8 cellular contexts compared by ENCODE assay signal in the genomic region with DNA sequence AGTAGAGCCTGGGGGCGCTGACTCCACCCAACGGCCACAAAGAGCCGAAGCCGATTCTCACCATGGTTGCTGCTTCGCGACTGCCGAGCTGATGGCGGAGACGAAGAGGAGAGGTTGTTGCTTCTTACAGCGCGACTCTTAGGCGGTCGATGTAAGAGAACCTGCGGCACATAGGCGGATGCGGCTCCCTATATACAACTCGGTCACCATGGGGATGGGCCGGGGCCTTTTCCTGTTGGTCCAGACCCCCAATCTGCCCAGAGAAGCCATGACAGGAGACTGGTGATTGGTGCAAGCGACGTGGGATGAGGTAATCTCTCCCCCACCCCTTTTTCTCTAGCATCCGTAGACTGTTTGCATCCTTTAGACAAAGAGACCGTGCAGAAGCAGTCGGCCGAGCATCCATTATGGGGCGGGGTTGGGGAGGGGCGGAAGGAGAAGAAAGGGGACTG. TPM values are rescaled to one million over a fixed set of nuclear protein-coding genes. Genes with fewer than 3 reads are reported as not detected.
DNase-seq lines count a peak whose midpoint lies in the region; ATAC-seq and TF ChIP-seq lines count a peak whose summit lies in the region.

Gene TUBA1A, minus strand, starts transcription at position 165 of the 452 bp plus-strand sequence. Its CDS starts 101 bp downstream, at position 64.

- H3F3A ChIP-seq in neural cell (ENCODE audit: insufficient read depth, low read length, poor library complexity, severe bottlenecking) = peaks cover 7% of the 10 kb centered on the region

- DNase-seq in EH (ENCODE audit: low read depth) (peak; percentile 100), H4 (ENCODE audit: low spot score) (peak; percentile 98), LoVo (ENCODE audit: low spot score) (peak; percentile 63), RWPE2 (ENCODE audit: low spot score) (peak; percentile 95), activated gamma-delta T cell (lab: John Stamatoyannopoulos, UW) (peak; percentile 48), fibroblast of the conjunctiva (ENCODE audit: low read depth) (peak; percentile 99)

- H4K20me1 ChIP-seq in neural cell (ENCODE audit: insufficient read depth) = peaks cover 42% of the 10 kb centered on the region

- ATAC-seq in RWPE2 (ENCODE audit: low read depth) = peak; percentile 94

- H3K9me3 ChIP-seq in RWPE2 (ENCODE audit: severe bottlenecking) = no peaks in the 10 kb centered on the region
- no peaks in the 10 kb centered on the region for H3K9me3 ChIP-seq in neural cell (ENCODE audit: low read length)
- H3K9me3 ChIP-seq in stomach smooth muscle (ENCODE audit: control insufficient read depth in 2 of 2, low read length in 2 of 2) = no peaks in the 10 kb centered on the region

- peak within 1 kb of the TSS; percentile 48 for H3K4me3 ChIP-seq in RWPE2 (ENCODE audit: severe bottlenecking)
- H3K4me3 ChIP-seq in neural cell (ENCODE audit: low read length) = peak within 1 kb of the TSS; percentile 100
- peak within 1 kb of the TSS; percentile 95 to 97 for H3K4me3 ChIP-seq in stomach smooth muscle (ENCODE audit: low read length in 2 of 2)

- H3K4me1 ChIP-seq in RWPE2 (ENCODE audit: insufficient read depth, poor library complexity, severe bottlenecking) (peaks cover 4% of the 10 kb centered on the region), stomach smooth muscle (ENCODE audit: control insufficient read depth, insufficient read depth, low read length) (peaks cover 12% of the 10 kb centered on the region)

- peaks cover 17% of the 10 kb centered on the region for H3K36me3 ChIP-seq in RWPE2 (ENCODE audit: low read depth)
- peaks cover 18% of the 10 kb centered on the region for H3K36me3 ChIP-seq in neural cell (ENCODE audit: insufficient read depth, low read length)
- peaks cover 12 to 17% of the 10 kb centered on the region in 2 donors for H3K36me3 ChIP-seq in stomach smooth muscle (ENCODE audit: control insufficient read depth in 2 of 2, insufficient read depth in 2 of 2, low read length in 2 of 2)

- H2AFZ ChIP-seq in neural cell (ENCODE audit: low read depth, low read length) = no peak within 1 kb of the TSS

- peak within 1 kb of the TSS; percentile 100 for H3K9ac ChIP-seq in neural cell (ENCODE audit: low read length)
- H3K9ac ChIP-seq in stomach smooth muscle (ENCODE audit: low read length in 2 of 2) = peak within 1 kb of the TSS; percentile 95 to 97

- TF ChIP-seq EP300 in neural cell (conservative IDR thresholded peaks at IDR 0.05; ENCODE audit: poor library complexity, severe bottlenecking) = peak; percentile 73

- H3K27me3 ChIP-seq in RWPE2 (ENCODE audit: insufficient read depth, poor library complexity, severe bottlenecking) = no peaks in the 10 kb centered on the region
- H3K27me3 ChIP-seq in neural cell (ENCODE audit: insufficient read depth, low read depth, low read length) = no peaks in the 10 kb centered on the region
- H3K27me3 ChIP-seq in stomach smooth muscle (ENCODE audit: control insufficient read depth in 1 of 2, insufficient read depth in 2 of 2, low read length in 2 of 2) = no peaks in the 10 kb centered on the region

- TF ChIP-seq RAD21 in neural cell (conservative IDR thresholded peaks at IDR 0.05) = peak; percentile 41

- peaks cover 84% of the 10 kb centered on the region for H3K79me2 ChIP-seq in neural cell (replicated peaks; ENCODE audit: insufficient read depth, low read length)

- TF ChIP-seq CTCF in RWPE2 (IDR thresholded peaks at IDR 0.05; ENCODE audit: poor library complexity, severe bottlenecking) (no peak), neural cell (IDR thresholded peaks at IDR 0.05; ENCODE audit: poor library complexity, severe bottlenecking) (no peak)

- no peaks in the 10 kb centered on the region for H3K9me2 ChIP-seq in neural cell (ENCODE audit: insufficient read depth, low read length)

- H3K27ac ChIP-seq in RWPE2 (ENCODE audit: poor library complexity, severe bottlenecking) (peak within 1 kb of the TSS; percentile 57), neural cell (ENCODE audit: low read length) (peak within 1 kb of the TSS; percentile 100), stomach smooth muscle (ENCODE audit: low read length) (peak within 1 kb of the TSS; percentile 99)

- H3K4me2 ChIP-seq in neural cell (ENCODE audit: low read length) = peak within 1 kb of the TSS; percentile 100

TF ChIP-seq in neural cell, 6 proteins besides CTCF, POLR2A, EP300 and RAD21:
- TF ChIP-seq TAF1 (IDR thresholded peaks at IDR 0.05; ENCODE audit: low read depth) = peak; percentile 99
- TF ChIP-seq, protein P1, sequence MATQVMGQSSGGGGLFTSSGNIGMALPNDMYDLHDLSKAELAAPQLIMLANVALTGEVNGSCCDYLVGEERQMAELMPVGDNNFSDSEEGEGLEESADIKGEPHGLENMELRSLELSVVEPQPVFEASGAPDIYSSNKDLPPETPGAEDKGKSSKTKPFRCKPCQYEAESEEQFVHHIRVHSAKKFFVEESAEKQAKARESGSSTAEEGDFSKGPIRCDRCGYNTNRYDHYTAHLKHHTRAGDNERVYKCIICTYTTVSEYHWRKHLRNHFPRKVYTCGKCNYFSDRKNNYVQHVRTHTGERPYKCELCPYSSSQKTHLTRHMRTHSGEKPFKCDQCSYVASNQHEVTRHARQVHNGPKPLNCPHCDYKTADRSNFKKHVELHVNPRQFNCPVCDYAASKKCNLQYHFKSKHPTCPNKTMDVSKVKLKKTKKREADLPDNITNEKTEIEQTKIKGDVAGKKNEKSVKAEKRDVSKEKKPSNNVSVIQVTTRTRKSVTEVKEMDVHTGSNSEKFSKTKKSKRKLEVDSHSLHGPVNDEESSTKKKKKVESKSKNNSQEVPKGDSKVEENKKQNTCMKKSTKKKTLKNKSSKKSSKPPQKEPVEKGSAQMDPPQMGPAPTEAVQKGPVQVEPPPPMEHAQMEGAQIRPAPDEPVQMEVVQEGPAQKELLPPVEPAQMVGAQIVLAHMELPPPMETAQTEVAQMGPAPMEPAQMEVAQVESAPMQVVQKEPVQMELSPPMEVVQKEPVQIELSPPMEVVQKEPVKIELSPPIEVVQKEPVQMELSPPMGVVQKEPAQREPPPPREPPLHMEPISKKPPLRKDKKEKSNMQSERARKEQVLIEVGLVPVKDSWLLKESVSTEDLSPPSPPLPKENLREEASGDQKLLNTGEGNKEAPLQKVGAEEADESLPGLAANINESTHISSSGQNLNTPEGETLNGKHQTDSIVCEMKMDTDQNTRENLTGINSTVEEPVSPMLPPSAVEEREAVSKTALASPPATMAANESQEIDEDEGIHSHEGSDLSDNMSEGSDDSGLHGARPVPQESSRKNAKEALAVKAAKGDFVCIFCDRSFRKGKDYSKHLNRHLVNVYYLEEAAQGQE (IDR thresholded peaks at IDR 0.05; ENCODE audit: borderline replicate concordance) = peak; percentile 97
- TF ChIP-seq SMC3 (conservative IDR thresholded peaks at IDR 0.05; ENCODE audit: poor library complexity) = peak; percentile 64
- TF ChIP-seq MXI1 (conservative IDR thresholded peaks at IDR 0.05; ENCODE audit: poor library complexity, severe bottlenecking) = peak; percentile 70
- no peak for TF ChIP-seq EZH2 (IDR thresholded peaks at IDR 0.05; ENCODE audit: borderline replicate concordance, insufficient read depth, low read length, poor library complexity, severe bottlenecking)
- peak; percentile 100 for TF ChIP-seq POLR2AphosphoS5 (IDR thresholded peaks at IDR 0.05)

RNA-seq across cellular contexts. Expression of gene TUBA1A, which starts in this region (rescaled TPM):
- total RNA-seq in H4 (2014; rRNA removed; shearing (Covaris generic)) = 403 and 523 TPM in 2 replicates
- polyA plus RNA-seq in neural cell = 14,333 and 15,501 TPM in 2 replicates
- 7,980 and 9,115 TPM in 2 replicates for polyA minus RNA-seq in neural cell

Comparison
In these comparisons a context has a peak if more than half of its experiments do, and no peak if none do; other contexts are left out.
1. Peak in every context shown above with its lines: DNase-seq, ATAC-seq, H3K4me3 ChIP-seq and H3K27ac ChIP-seq.
2. DNase-seq: peak in every context shown above with its lines; median percentile 100 in EH; 99 in fibroblast of the conjunctiva; 98 in H4; 95 in RWPE2; 63 in LoVo; 48 in activated gamma-delta T cell.
3. H3K4me3 ChIP-seq: peak in every context shown above with its lines; median percentile 100 in neural cell; 96 in stomach smooth muscle; 48 in RWPE2.